In genomic region chr5:1105350-1106265, GRCh38 we compare ENCODE assay signal across 9 cellular contexts. TPM values are rescaled to one million over a fixed set of nuclear protein-coding genes. Genes with fewer than 3 reads are reported as not detected.
DNase-seq lines count a peak whose midpoint lies in the region; ATAC-seq lines count a peak whose summit lies in the region.
"Had no signal": no experiment of that assay in that cellular context is flagged by ENCODE, and none has a peak within 500 bp of the region (broad histone marks: within the 10 kb centered on the region; RNA-seq: fewer than 3 reads in every experiment).

No MANE protein-coding gene starts in this region.

- H3K9me3 Mint-ChIP-seq in activated T-helper 1 cell treated with anti-CD3 and anti-CD28 coated beads, Interleukin-12 subunit alpha, Interleukin-12 subunit beta, Interleukin-2, Interleukin-4 antibody, amounts not matched to agents 30 ng/mL and 10 ng/mL and 1 ng/mL, durations not matched to agents 14 hours and 24 hours and 36 hours: no peaks in the 10 kb centered on the region

- no peak overlapping the region for H3K27ac ChIP-seq in mesendoderm (ENCODE audit: low read depth, low read length)

- H3K4me1 ChIP-seq in mesendoderm (ENCODE audit: control insufficient read depth, low read depth, low read length): no peaks in the 10 kb centered on the region

- peak; percentile 51 for ATAC-seq in GM19324 (IDR thresholded peaks at IDR 0.05; ENCODE audit: low FRiP score, unreplicated experiment)

- no peak overlapping the region for H4K5ac ChIP-seq in mesendoderm (ENCODE audit: low read length)

- DNase-seq in Jurkat, Clone E6-1 (ENCODE audit: low read depth, low spot score): peak; percentile 77
- peak; percentile 72 for DNase-seq in activated T-helper 1 cell treated with anti-CD3 and anti-CD28 coated beads, Interleukin-12 subunit alpha, Interleukin-12 subunit beta, Interleukin-2, Interleukin-4 antibody, amounts not matched to agents 30 ng/mL and 10 ng/mL and 1 ng/mL, durations not matched to agents 14 hours and 24 hours and 36 hours (ENCODE audit: low spot score)
- DNase-seq in mucosa of gallbladder (ENCODE audit: low spot score) (peak; percentile 78), DMS153 treated with DMSO at 0.1 percent for 48 hours (lab: John Stamatoyannopoulos, UW; ENCODE audit: unreplicated experiment) (no peak), NCI-H1105 treated with DMSO at 0.1 percent for 48 hours (lab: John Stamatoyannopoulos, UW) (no peak), mesendoderm (no peak), DMS53 treated with DMSO at 0.1 percent for 48 hours (lab: John Stamatoyannopoulos, UW; ENCODE audit: unreplicated experiment) (no peak)

- no peak overlapping the region for H4K8ac ChIP-seq in mesendoderm (ENCODE audit: low read depth, low read length)

- no peak overlapping the region for H3K4ac ChIP-seq in mesendoderm (ENCODE audit: low read depth, low read length)

- H2BK5ac ChIP-seq in mesendoderm (ENCODE audit: low read length): no peak overlapping the region

- no peak overlapping the region for H2AK5ac ChIP-seq in mesendoderm (ENCODE audit: low read length)

- H3K9ac ChIP-seq in mesendoderm (ENCODE audit: low read length): no peak overlapping the region

- peaks cover 8% of the 10 kb centered on the region for H3K36me3 Mint-ChIP-seq in activated T-helper 1 cell treated with anti-CD3 and anti-CD28 coated beads, Interleukin-12 subunit alpha, Interleukin-12 subunit beta, Interleukin-2, Interleukin-4 antibody, amounts not matched to agents 30 ng/mL and 10 ng/mL and 1 ng/mL, durations not matched to agents 14 hours and 24 hours and 36 hours (ENCODE audit: low read depth)

- H3K56ac ChIP-seq in mesendoderm (ENCODE audit: low read length): no peak overlapping the region

- no peak overlapping the region for H2BK120ac ChIP-seq in mesendoderm (ENCODE audit: low read depth, low read length)

- H3K4me1 Mint-ChIP-seq in activated T-helper 1 cell treated with anti-CD3 and anti-CD28 coated beads, Interleukin-12 subunit alpha, Interleukin-12 subunit beta, Interleukin-2, Interleukin-4 antibody, amounts not matched to agents 30 ng/mL and 10 ng/mL and 1 ng/mL, durations not matched to agents 14 hours and 24 hours and 36 hours (ENCODE audit: low read depth): peaks cover 54% of the 10 kb centered on the region

- no peak overlapping the region for H3K4me2 ChIP-seq in mesendoderm (ENCODE audit: low read length)

- no peak overlapping the region for H3K18ac ChIP-seq in mesendoderm (ENCODE audit: low read length)

- peaks cover 9% of the 10 kb centered on the region for H3K79me1 ChIP-seq in mesendoderm (ENCODE audit: low read length)

- H3K79me2 ChIP-seq in mesendoderm (ENCODE audit: control insufficient read depth, insufficient read depth, low read length): peaks cover 15% of the 10 kb centered on the region

- no peak overlapping the region for H2BK15ac ChIP-seq in mesendoderm (replicated peaks; ENCODE audit: low read depth)

- H3K4me3 ChIP-seq in Jurkat, Clone E6-1 (ENCODE audit: low read length): peak overlapping the region; percentile 43
- no peak overlapping the region for H3K4me3 ChIP-seq in mesendoderm (ENCODE audit: low read length)
- H3K4me3 ChIP-seq: upper lobe of left lung had no signal

- no peak overlapping the region for H3K23ac ChIP-seq in mesendoderm (ENCODE audit: low read length)

- intact Hi-C loops in activated T-helper 1 cell treated with anti-CD3 and anti-CD28 coated beads, Interleukin-12 subunit alpha, Interleukin-12 subunit beta, Interleukin-2, Interleukin-4 antibody, amounts not matched to agents 30 ng/mL and 10 ng/mL and 1 ng/mL, durations not matched to agents 14 hours and 24 hours and 36 hours (cut with micrococcal nuclease): loop anchor here (1.0 to 10.0 kb wide), 4 partner anchors 35 to 689 kb away; partner anchors contain the start of genes BRD9, MRPL36 and TRIP13

- no peaks in the 10 kb centered on the region for H3K27me3 Mint-ChIP-seq in activated T-helper 1 cell treated with anti-CD3 and anti-CD28 coated beads, Interleukin-12 subunit alpha, Interleukin-12 subunit beta, Interleukin-2, Interleukin-4 antibody, amounts not matched to agents 30 ng/mL and 10 ng/mL and 1 ng/mL, durations not matched to agents 14 hours and 24 hours and 36 hours (ENCODE audit: insufficient read depth)

- H3K4me3 Mint-ChIP-seq in activated T-helper 1 cell treated with anti-CD3 and anti-CD28 coated beads, Interleukin-12 subunit alpha, Interleukin-12 subunit beta, Interleukin-2, Interleukin-4 antibody, amounts not matched to agents 30 ng/mL and 10 ng/mL and 1 ng/mL, durations not matched to agents 14 hours and 24 hours and 36 hours: peak overlapping the region; percentile 80

- no CpG with 5 or more reads among the region's 19 CpGs for WGBS in mesendoderm (ENCODE audit: extremely low coverage, insufficient coverage, low lambda C conversion rate)

- H3K27ac Mint-ChIP-seq in activated T-helper 1 cell treated with anti-CD3 and anti-CD28 coated beads, Interleukin-12 subunit alpha, Interleukin-12 subunit beta, Interleukin-2, Interleukin-4 antibody, amounts not matched to agents 30 ng/mL and 10 ng/mL and 1 ng/mL, durations not matched to agents 14 hours and 24 hours and 36 hours: peak overlapping the region; percentile 90

- no peaks in the 10 kb centered on the region for H3K36me3 ChIP-seq in mesendoderm (ENCODE audit: control insufficient read depth, insufficient read depth, low read length)
- H3K36me3 ChIP-seq: upper lobe of left lung had no signal

- no peaks in the 10 kb centered on the region for H3K27me3 ChIP-seq in mesendoderm (ENCODE audit: insufficient read depth, low read length, poor library complexity)
- H3K27me3 ChIP-seq: upper lobe of left lung had no signal

RNA-seq across cellular contexts. Expression of gene SLC12A7, which starts 6.3 kb away (rescaled TPM):
- 252 TPM for polyA plus RNA-seq in Jurkat, Clone E6-1 (2012; ENCODE audit: insufficient read depth, insufficient read length)
- 24.4 and 26.6 TPM in 2 replicates for total RNA-seq in activated T-helper 1 cell treated with anti-CD3 and anti-CD28 coated beads, Interleukin-12 subunit alpha, Interleukin-12 subunit beta, Interleukin-2, Interleukin-4 antibody, amounts not matched to agents 30 ng/mL and 10 ng/mL and 1 ng/mL, durations not matched to agents 14 hours and 24 hours and 36 hours
- total RNA-seq in mucosa of gallbladder: 344 TPM
- 8.6 TPM for polyA plus RNA-seq in mesendoderm (2013, experiment 1 of 2)
- polyA plus RNA-seq in mesendoderm (2013, experiment 2 of 2): 8.4 TPM

Comparison
In these comparisons a context has a peak if more than half of its experiments do, and no peak if none do; other contexts are left out.
1. DNase-seq: peak in Jurkat, Clone E6-1 (single experiment), activated T-helper 1 cell treated with anti-CD3 and anti-CD28 coated beads, Interleukin-12 subunit alpha, Interleukin-12 subunit beta, Interleukin-2, Interleukin-4 antibody, amounts not matched to agents 30 ng/mL and 10 ng/mL and 1 ng/mL, durations not matched to agents 14 hours and 24 hours and 36 hours (single experiment) and mucosa of gallbladder (single experiment); none in DMS153 treated with DMSO at 0.1 percent for 48 hours (single experiment), NCI-H1105 treated with DMSO at 0.1 percent for 48 hours (single experiment), mesendoderm (single experiment) and DMS53 treated with DMSO at 0.1 percent for 48 hours (single experiment).
2. RNA of gene SLC12A7, which starts 6.3 kb away (total RNA-seq): 344 TPM in mucosa of gallbladder (single experiment); 24.4 to 26.6 TPM in activated T-helper 1 cell treated with anti-CD3 and anti-CD28 coated beads, Interleukin-12 subunit alpha, Interleukin-12 subunit beta, Interleukin-2, Interleukin-4 antibody, amounts not matched to agents 30 ng/mL and 10 ng/mL and 1 ng/mL, durations not matched to agents 14 hours and 24 hours and 36 hours; every median in the first group is over 10 times any median in the second.